In genomic region chr9:113372059-113372458, GRCh38 we compare ENCODE assay signal across 27 cellular contexts. TPM values are rescaled to one million over a fixed set of nuclear protein-coding genes. Genes with fewer than 3 reads are reported as not detected.
DNase-seq lines count a peak whose midpoint lies in the region; ATAC-seq, FAIRE-seq and TF ChIP-seq lines count a peak whose summit lies in the region.
"Had no signal": no experiment of that assay in that cellular context is flagged by ENCODE, and none has a peak within 500 bp of the region (broad histone marks: within the 10 kb centered on the region; RNA-seq: fewer than 3 reads in every experiment).

No MANE protein-coding gene starts in this region.

- TF ChIP-seq POLR2A in HCT116 (IDR thresholded peaks at IDR 0.05; ENCODE audit: borderline replicate concordance, extremely low read depth, insufficient read depth, insufficient read length): no peak

- H3K79me1 ChIP-seq in neuronal stem cell (ENCODE audit: low read depth, low read length): no peaks in the 10 kb centered on the region

- DNase-seq in activated CD8-positive, alpha-beta memory T cell treated with anti-CD3 and anti-CD28 coated beads, Interleukin-2, amount 10 ng/mL, durations not matched to agents 7 days and 5 days: no peak
- DNase-seq in activated CD8-positive, alpha-beta memory T cell treated with anti-CD3 and anti-CD28 coated beads, Interleukin-2, amount 50 U/mL, for 4 hours: no peak
- DNase-seq in HCT116 (ENCODE audit: low read depth, low spot score) (no peak), neuronal stem cell (ENCODE audit: low spot score) (no peak), type B pancreatic cell (ENCODE audit: extremely low spot score, unreplicated experiment) (no peak), GF-D8 (lab: John Stamatoyannopoulos, UW) (no peak), RCC 7860 (ENCODE audit: low spot score) (no peak)
- DNase-seq: CD4-positive, CD25-positive, alpha-beta regulatory T cell; COR-L47; DMS153; HCEC 1CT; Karpas-422; MV-4-11; NCI-H1694; NCI-H2081; NCI-H2171; NCI-H345; NCI-H524 treated with DMSO at 0.1 percent for 48 hours; NCI-H82; OCI-M1; Right ventricle myocardium superior had no signal

- no peaks in the 10 kb centered on the region for H3K27me3 Mint-ChIP-seq in activated CD8-positive, alpha-beta memory T cell treated with anti-CD3 and anti-CD28 coated beads, Interleukin-2, amount 10 ng/mL, durations not matched to agents 7 days and 5 days
- H3K27me3 Mint-ChIP-seq in type B pancreatic cell: no peaks in the 10 kb centered on the region
- H3K27me3 Mint-ChIP-seq: CD4-positive, CD25-positive, alpha-beta regulatory T cell; IgD-negative memory B cell had no signal

- H3K79me2 ChIP-seq in HCT116 (ENCODE audit: insufficient read depth, low read length): peaks cover 14% of the 10 kb centered on the region

- no peak overlapping the region for H4K8ac ChIP-seq in neuronal stem cell (ENCODE audit: low read depth, low read length)

- H3K9me3 ChIP-seq in HCT116 (ENCODE audit: control insufficient read depth in 1 of 2, insufficient read depth in 1 of 2, low read depth in 1 of 2, low read length in 2 of 2) (no peaks in the 10 kb centered on the region), neuronal stem cell (replicated peaks in 1 of 2; ENCODE audit: control insufficient read depth in 2 of 2, insufficient read depth in 1 of 2, low read depth in 1 of 2, low read length in 2 of 2) (no peaks in the 10 kb centered on the region)

- no peak for TF ChIP-seq RAD21 in HCT116 (IDR thresholded peaks at IDR 0.05; ENCODE audit: low read depth)

- BruUV-seq in HCT116 (replicated peaks; lab: Mats Ljungman, UMichigan): TSS peak; percentile 5

- H3K27me3 ChIP-seq in HCT116 (ENCODE audit: insufficient read depth, low read length): no peaks in the 10 kb centered on the region
- H3K27me3 ChIP-seq in neuronal stem cell (ENCODE audit: control insufficient read depth in 3 of 3, insufficient read depth in 3 of 3, low read depth in 1 of 3, low read length in 3 of 3): peaks cover 0 to 14% (median 0%) of the 10 kb centered on the region in 3 experiments

- H3K4me1 ChIP-seq in HCT116 (ENCODE audit: control insufficient read depth in 1 of 2, insufficient read depth in 2 of 2, low read length in 2 of 2): peaks cover 6 to 10% of the 10 kb centered on the region in 2 experiments; a peak in 3 of 4 replicates
- H3K4me1 ChIP-seq in neuronal stem cell (ENCODE audit: control insufficient read depth in 2 of 2, insufficient read depth in 1 of 2, low read depth in 1 of 2, low read length in 2 of 2): peaks cover 0 to 7% of the 10 kb centered on the region in 2 donors

- no peak overlapping the region for H3K14ac ChIP-seq in neuronal stem cell (ENCODE audit: low read length)

- H3K4me2 ChIP-seq in HCT116 (ENCODE audit: low read length) (no peak overlapping the region), neuronal stem cell (ENCODE audit: insufficient read depth, low read length, poor library complexity, severe bottlenecking) (no peak overlapping the region)
- H3K4me2 ChIP-seq: GM23338 had no signal

- no peaks in the 10 kb centered on the region for H3K9me2 ChIP-seq in HCT116 (ENCODE audit: insufficient read depth)

- TF ChIP-seq CTCF in HCT116 (IDR thresholded peaks at IDR 0.05 in 2 of 3, conservative IDR thresholded peaks at IDR 0.05 in 1 of 3; ENCODE audit: borderline replicate concordance in 1 of 3, insufficient read depth in 1 of 3, low read depth in 2 of 3, low read length in 2 of 3) (no peak), type B pancreatic cell (conservative IDR thresholded peaks at IDR 0.05) (no peak)

- CTCF ChIA-PET in activated CD8-positive, alpha-beta memory T cell treated with anti-CD3 and anti-CD28 coated beads, Interleukin-2, amount 10 ng/mL, durations not matched to agents 7 days and 5 days (lab: Charles Lee): no interaction called here
- CTCF ChIA-PET in HCT116 (lab: Charles Lee): no interaction called here

- no peak overlapping the region for H3K27ac ChIP-seq in HCT116 (ENCODE audit: low read depth, low read length)
- no peak overlapping the region for H3K27ac ChIP-seq in neuronal stem cell (replicated peaks; ENCODE audit: low read length)

- H2BK120ac ChIP-seq in neuronal stem cell (ENCODE audit: low read depth, low read length): no peak overlapping the region

- H3K9me3 Mint-ChIP-seq in activated CD8-positive, alpha-beta memory T cell treated with anti-CD3 and anti-CD28 coated beads, Interleukin-2, amount 10 ng/mL, durations not matched to agents 7 days and 5 days (ENCODE audit: low read depth): no peaks in the 10 kb centered on the region
- H3K9me3 Mint-ChIP-seq in type B pancreatic cell: no peaks in the 10 kb centered on the region
- H3K9me3 Mint-ChIP-seq: CD4-positive, CD25-positive, alpha-beta regulatory T cell; GM23338; IgD-negative memory B cell had no signal

- H3K4me1 Mint-ChIP-seq in activated CD8-positive, alpha-beta memory T cell treated with anti-CD3 and anti-CD28 coated beads, Interleukin-2, amount 10 ng/mL, durations not matched to agents 7 days and 5 days: peaks cover 11% of the 10 kb centered on the region
- peaks cover 8% of the 10 kb centered on the region for H3K4me1 Mint-ChIP-seq in type B pancreatic cell (ENCODE audit: unreplicated experiment)

- H4K91ac ChIP-seq in neuronal stem cell (ENCODE audit: low read depth, low read length, poor library complexity): no peak overlapping the region

- H3K36me3 Mint-ChIP-seq in activated CD8-positive, alpha-beta memory T cell treated with anti-CD3 and anti-CD28 coated beads, Interleukin-2, amount 10 ng/mL, durations not matched to agents 7 days and 5 days: peaks cover 3% of the 10 kb centered on the region
- H3K36me3 Mint-ChIP-seq in type B pancreatic cell: peaks cover 13% of the 10 kb centered on the region
- H3K36me3 Mint-ChIP-seq: IgD-negative memory B cell had no signal

- H2AK5ac ChIP-seq in neuronal stem cell (ENCODE audit: low read depth, low read length): no peak overlapping the region

- H3K4me3 Mint-ChIP-seq in activated CD8-positive, alpha-beta memory T cell treated with anti-CD3 and anti-CD28 coated beads, Interleukin-2, amount 10 ng/mL, durations not matched to agents 7 days and 5 days: no peak overlapping the region
- H3K4me3 Mint-ChIP-seq in type B pancreatic cell: no peak overlapping the region
- H3K4me3 Mint-ChIP-seq: CD4-positive, CD25-positive, alpha-beta regulatory T cell; GM23338; IgD-negative memory B cell had no signal

- H2AFZ ChIP-seq in HCT116 (ENCODE audit: low read depth, low read length, poor library complexity, severe bottlenecking) (no peak overlapping the region), neuronal stem cell (ENCODE audit: low read length) (no peak overlapping the region)
- H2AFZ ChIP-seq: GM23338 had no signal

- no peak overlapping the region for H3K18ac ChIP-seq in neuronal stem cell (ENCODE audit: low read length)

- H3K4me3 ChIP-seq in HCT116 (replicated peaks in 1 of 2; ENCODE audit: low read depth in 1 of 2, low read length in 2 of 2) (no peak overlapping the region), neuronal stem cell (ENCODE audit: low read length in 2 of 2) (no peak overlapping the region)
- H3K4me3 ChIP-seq: GM23338 had no signal

- no peak overlapping the region for H3K9ac ChIP-seq in HCT116 (ENCODE audit: low read length)
- H3K9ac ChIP-seq in neuronal stem cell (ENCODE audit: low read depth, low read length, poor library complexity): no peak overlapping the region

- H2BK5ac ChIP-seq in neuronal stem cell (ENCODE audit: low read length): no peak overlapping the region

- WGBS in neuronal stem cell (ENCODE audit: extremely low coverage in 2 of 2, insufficient read length in 2 of 2, insufficient replicate concordance in 1 of 2), 2 donors: no CpG with 5 or more reads among the region's 5 CpGs

- no peaks in the 10 kb centered on the region for H4K20me1 ChIP-seq in HCT116 (ENCODE audit: insufficient read depth)

- H3K27ac Mint-ChIP-seq in activated CD8-positive, alpha-beta memory T cell treated with anti-CD3 and anti-CD28 coated beads, Interleukin-2, amount 10 ng/mL, durations not matched to agents 7 days and 5 days: peak overlapping the region; percentile 2
- H3K27ac Mint-ChIP-seq in type B pancreatic cell: peak overlapping the region; percentile 19
- H3K27ac Mint-ChIP-seq: GM23338 had no signal

- RAD21 ChIA-PET in HCT116 (lab: Charles Lee; ENCODE audit: low non-redundant PET in 1 of 2, low total read pairs in 2 of 2, uncharacterized antibody in 2 of 2, unreplicated experiment in 2 of 2): no interaction called here

- no peak for FAIRE-seq in RCC 7860 (lab: Jason Lieb, UNC)
- FAIRE-seq: GM12892 had no signal

- intact Hi-C loops in HCT116 (cut with micrococcal nuclease): no loop called here

- H2BK12ac ChIP-seq in neuronal stem cell (ENCODE audit: low read length): no peak overlapping the region

- H2BK15ac ChIP-seq in neuronal stem cell (ENCODE audit: low read length): no peak overlapping the region

- H3K23ac ChIP-seq in neuronal stem cell (ENCODE audit: low read depth, low read length, poor library complexity): peak overlapping the region; percentile 52

- H3K4ac ChIP-seq in neuronal stem cell (ENCODE audit: low read length): no peak overlapping the region

- no peak for ATAC-seq in activated CD8-positive, alpha-beta memory T cell treated with anti-CD3 and anti-CD28 coated beads, Interleukin-2, amount 10 ng/mL, durations not matched to agents 7 days and 5 days
- no peak for ATAC-seq in HCT116
- ATAC-seq: GM23338 had no signal

- POLR2A ChIA-PET in HCT116 (lab: Charles Lee): interaction anchor here (0.9 kb wide), 1 partner anchor 10 kb away, joined by 3 read pairs; no protein-coding TSS in a partner anchor

- H3K36me3 ChIP-seq in HCT116 (ENCODE audit: control insufficient read depth in 1 of 2, insufficient read depth in 2 of 2, low read length in 2 of 2) (peaks cover 6 to 7% of the 10 kb centered on the region in 2 experiments; a peak in 2 of 4 replicates), neuronal stem cell (replicated peaks in 1 of 2; ENCODE audit: control insufficient read depth in 2 of 2, insufficient read depth in 2 of 2, low read length in 2 of 2) (peaks cover 11 to 16% of the 10 kb centered on the region in 2 donors)

RNA-seq across cellular contexts. Expression of gene HDHD3, which starts 4.7 kb away (rescaled TPM):
- total RNA-seq in activated CD8-positive, alpha-beta memory T cell treated with anti-CD3 and anti-CD28 coated beads, Interleukin-2, amount 10 ng/mL, durations not matched to agents 7 days and 5 days: 10 to 100 TPM; 15.8 to 16.4 TPM
- total RNA-seq in HCT116 (2021; ENCODE audit: unreplicated experiment) (21.8 TPM), type B pancreatic cell (ENCODE audit: low replicate concordance) (33.9 and 53.1 TPM in 2 replicates)
- 22.8 and 23.8 TPM in 2 replicates for polyA plus RNA-seq in HCT116 (2012)
- polyA plus RNA-seq in neuronal stem cell (2013, experiment 1 of 2): 10.3 TPM
- polyA plus RNA-seq in neuronal stem cell (2013, experiment 2 of 2): 10.2 TPM

RNA-seq across cellular contexts. Expression of gene BSPRY, which starts 22.7 kb away (rescaled TPM):
- total RNA-seq in activated CD8-positive, alpha-beta memory T cell treated with anti-CD3 and anti-CD28 coated beads, Interleukin-2, amount 10 ng/mL, durations not matched to agents 7 days and 5 days: 1 to 10 TPM; 6.0 to 7.2 TPM
- total RNA-seq in HCT116 (2021; ENCODE audit: unreplicated experiment) (22.7 TPM), type B pancreatic cell (ENCODE audit: low replicate concordance) (9.0 and 22.6 TPM in 2 replicates)
- 31.3 and 36.6 TPM in 2 replicates for polyA plus RNA-seq in HCT116 (2012)
- 0.01 TPM for polyA plus RNA-seq in neuronal stem cell (2013, experiment 1 of 2)
- polyA plus RNA-seq in neuronal stem cell (2013, experiment 2 of 2): 0.01 TPM
- total RNA-seq: M059J, SK-MEL-5 had no signal
- polyA plus RNA-seq: BJ had no signal

RNA-seq across cellular contexts. Expression of gene ALAD, which starts 29.0 kb away (rescaled TPM):
- 10 to 100 TPM; 27.5 to 29.0 TPM for total RNA-seq in activated CD8-positive, alpha-beta memory T cell treated with anti-CD3 and anti-CD28 coated beads, Interleukin-2, amount 10 ng/mL, durations not matched to agents 7 days and 5 days
- total RNA-seq in HCT116 (2021; ENCODE audit: unreplicated experiment) (14.0 TPM), type B pancreatic cell (ENCODE audit: low replicate concordance) (41.4 and 57.0 TPM in 2 replicates)
- polyA plus RNA-seq in HCT116 (2012): 15.1 and 15.7 TPM in 2 replicates
- 18.9 TPM for polyA plus RNA-seq in neuronal stem cell (2013, experiment 1 of 2)
- 19.3 TPM for polyA plus RNA-seq in neuronal stem cell (2013, experiment 2 of 2)

RNA-seq across cellular contexts. Expression of gene WDR31, which starts 32.0 kb away (rescaled TPM):
- total RNA-seq in activated CD8-positive, alpha-beta memory T cell treated with anti-CD3 and anti-CD28 coated beads, Interleukin-2, amount 10 ng/mL, durations not matched to agents 7 days and 5 days: 1 to 10 TPM; 1.1 TPM
- total RNA-seq in HCT116 (2021; ENCODE audit: unreplicated experiment): 5.9 TPM
- 3.8 and 4.6 TPM in 2 replicates for polyA plus RNA-seq in HCT116 (2012)
- 2.3 TPM for polyA plus RNA-seq in neuronal stem cell (2013, experiment 1 of 2)
- polyA plus RNA-seq in neuronal stem cell (2013, experiment 2 of 2): 2.4 TPM
- 5.0 and 6.7 TPM in 2 replicates for total RNA-seq in type B pancreatic cell (ENCODE audit: low replicate concordance)

RNA-seq across cellular contexts. Expression of gene POLE3, which starts 38.4 kb away (rescaled TPM):
- total RNA-seq in activated CD8-positive, alpha-beta memory T cell treated with anti-CD3 and anti-CD28 coated beads, Interleukin-2, amount 10 ng/mL, durations not matched to agents 7 days and 5 days: 10 to 100 TPM; 55.0 to 72.7 TPM
- total RNA-seq in HCT116 (2021; ENCODE audit: unreplicated experiment) (65.1 TPM), type B pancreatic cell (ENCODE audit: low replicate concordance) (43.2 and 54.9 TPM in 2 replicates)
- polyA plus RNA-seq in HCT116 (2012): 31.3 and 38.8 TPM in 2 replicates
- polyA plus RNA-seq in neuronal stem cell (2013, experiment 1 of 2): 53.9 TPM
- 53.4 TPM for polyA plus RNA-seq in neuronal stem cell (2013, experiment 2 of 2)
